ENCODE assay signal across 8 cellular contexts in the genomic region with DNA sequence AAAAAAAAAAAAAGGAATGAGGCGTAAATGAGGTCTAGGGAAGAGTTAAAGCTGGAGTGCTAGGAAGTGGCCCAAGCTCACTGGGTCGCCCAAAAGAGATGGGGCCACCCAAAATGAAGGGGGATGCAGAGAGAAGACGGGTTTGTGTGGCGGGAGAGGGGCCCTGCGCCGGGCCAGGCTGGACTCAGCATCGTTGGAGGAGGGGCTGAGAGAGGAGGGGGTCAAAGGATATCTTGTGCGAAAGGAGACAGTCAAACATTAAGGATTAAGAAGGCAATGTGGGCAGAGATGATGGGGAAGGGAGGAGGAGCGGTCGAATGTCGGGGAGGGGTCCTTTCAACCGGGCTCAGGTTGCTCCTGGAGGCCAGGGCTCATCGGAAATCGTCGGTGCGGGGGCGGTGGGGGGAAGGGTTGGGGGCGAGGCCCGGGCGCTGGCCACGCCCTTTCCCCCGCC. TPM values are rescaled to one million over a fixed set of nuclear protein-coding genes. Genes with fewer than 3 reads are reported as not detected.
DNase-seq lines count a peak whose midpoint lies in the region; ATAC-seq, FAIRE-seq and TF ChIP-seq lines count a peak whose summit lies in the region.

No MANE protein-coding gene starts in this region.

- H3K36me3 ChIP-seq in right atrium auricular region (no peaks in the 10 kb centered on the region), spleen (peaks cover 0 to 20% (median 0%) of the 10 kb centered on the region in 6 donors)

- no peak for FAIRE-seq in H54 (lab: Jason Lieb, UNC)

- intact Hi-C loops in spleen (cut with DNase I; ENCODE audit: low total_unique reads) = no loop called here

- in situ Hi-C loops in ACHN (cut with HindIII; ENCODE audit: low pct_ligation_motif_present, low pct_unique_long_range_greater_than_20kb, low sequenced_read_pairs) = no loop called here

- H3K4me1 ChIP-seq in right atrium auricular region (peaks cover 0 to 22% of the 10 kb centered on the region in 2 donors), spleen (peaks cover 4 to 72% (median 33%) of the 10 kb centered on the region in 6 donors)

- H3K4me3 ChIP-seq in WI38 (ENCODE audit: low read depth, low read length) (peak overlapping the region; percentile 37), right atrium auricular region (peak overlapping the region; percentile 42 to 56), spleen (peak overlapping the region; percentile 20 to 68 (median 32))

- TF ChIP-seq CTCF in WI38 (IDR thresholded peaks at IDR 0.05; ENCODE audit: low read depth, low read length) (no peak), right atrium auricular region (IDR thresholded peaks at IDR 0.05) (no peak), spleen (IDR thresholded peaks at IDR 0.05 in 8 of 11, conservative IDR thresholded peaks at IDR 0.05 in 3 of 11) (no peak)

- H3K27ac ChIP-seq in right atrium auricular region (peak overlapping the region; percentile 72 to 79), spleen (peak overlapping the region in 7 of 8 donors; percentile 70 to 91 (median 83))

- DNase-seq in H54 (ENCODE audit: insufficient read length, low spot score) (no peak), right atrium auricular region (ENCODE audit: low spot score) (no peak), spleen (no peak), HT-29 (ENCODE audit: low spot score) (no peak), ACHN (no peak), DMS 273 (lab: John Stamatoyannopoulos, UW; ENCODE audit: unreplicated experiment) (no peak)

- WGBS in spleen, 5 donors = 1 to 8% (median 4%) methylated on average over 19 to 22 of the region's 22 CpGs

- H3K27me3 ChIP-seq in right atrium auricular region (no peaks in the 10 kb centered on the region), spleen (replicated peaks in 1 of 7) (peaks cover 0 to 4% (median 0%) of the 10 kb centered on the region in 7 donors)

- no peak for ATAC-seq in GM18870 (IDR thresholded peaks at IDR 0.05; ENCODE audit: unreplicated experiment)

- H3K9me3 ChIP-seq in right atrium auricular region (no peaks in the 10 kb centered on the region), spleen (no peaks in the 10 kb centered on the region)

- TF ChIP-seq POLR2A in H54 (IDR thresholded peaks at IDR 0.05; ENCODE audit: low read depth, low read length) = 0 out of 2 replicates have a peak, but pooled peaks have one; percentile 19
- no peak for TF ChIP-seq POLR2A in spleen (IDR thresholded peaks at IDR 0.05)

RNA-seq across cellular contexts. Expression of a gene that starts 0.8 kb away (rescaled TPM):
- 10 to 100 TPM; 15.3 to 19.8 TPM for total RNA-seq in right atrium auricular region
- total RNA-seq in spleen = 10 to 100 TPM; 18.2 to 32.0 (median 29.4) TPM
- polyA plus RNA-seq in spleen = 10 to 100 TPM; 13.6 to 25.7 (median 13.7) TPM
- total RNA-seq in HT-29 (2014; rRNA removed; shearing (Covaris generic)) = 40.7 and 46.0 TPM in 2 replicates

RNA-seq across cellular contexts. Expression of a gene that starts 22.3 kb away (rescaled TPM):
- total RNA-seq in right atrium auricular region (1 to 10 TPM in 1 of 2 donors, not detected in 1; 1.5 TPM), spleen (10 to 100 TPM; 11.7 to 48.1 (median 20.3) TPM)
- 10 to 100 TPM; 10.2 to 15.9 (median 12.1) TPM for polyA plus RNA-seq in spleen
- 0.13 TPM in 1 of 2 replicates, not detected in the other for total RNA-seq in HT-29 (2014; rRNA removed; shearing (Covaris generic))

RNA-seq across cellular contexts. Expression of a gene that starts 34.5 kb away (rescaled TPM):
- 10 to 100 TPM; 39.3 to 50.9 TPM for total RNA-seq in right atrium auricular region
- total RNA-seq in spleen = 10 to 100 TPM; 15.2 to 30.5 (median 18.7) TPM
- polyA plus RNA-seq in spleen = 10 to 100 TPM; 13.1 to 21.7 (median 19.8) TPM
- 30.7 and 34.0 TPM in 2 replicates for total RNA-seq in HT-29 (2014; rRNA removed; shearing (Covaris generic))

RNA-seq across cellular contexts. Expression of a gene that starts 57.9 kb away (rescaled TPM):
- total RNA-seq in right atrium auricular region = 10 to 100 TPM; 23.4 to 34.3 TPM
- total RNA-seq in spleen = 10 to 100 TPM; 24.1 to 42.3 (median 29.8) TPM
- polyA plus RNA-seq in spleen = 10 to 100 TPM; 12.5 to 28.6 (median 16.8) TPM
- 94.6 and 106 TPM in 2 replicates for total RNA-seq in HT-29 (2014; rRNA removed; shearing (Covaris generic))

RNA-seq across cellular contexts. Expression of a gene that starts 58.1 kb away (rescaled TPM):
- 10 to 100 TPM; 16.5 to 22.0 TPM for total RNA-seq in right atrium auricular region
- total RNA-seq in spleen = 10 to 100 TPM; 18.0 to 24.3 (median 21.3) TPM
- polyA plus RNA-seq in spleen = 10 to 100 TPM in 2 of 3 donors, 1 to 10 TPM in 1; 6.8 to 15.1 (median 12.9) TPM
- 34.1 and 37.6 TPM in 2 replicates for total RNA-seq in HT-29 (2014; rRNA removed; shearing (Covaris generic))

Comparison
In these comparisons a context has a peak if more than half of its experiments do, and no peak if none do; other contexts are left out.
1. RNA of a gene that starts 22.3 kb away (total RNA-seq): 11.7 to 48.1 TPM in spleen; 1.5 TPM in right atrium auricular region and 0.13 TPM in HT-29; every median in the first group is over 4 times any median in the second.
2. Peak in every context shown above with its lines, with median percentiles within 50 percentile points of each other: H3K4me3 ChIP-seq.